ENCODE assay signal across 1 cellular context in the genomic region with DNA sequence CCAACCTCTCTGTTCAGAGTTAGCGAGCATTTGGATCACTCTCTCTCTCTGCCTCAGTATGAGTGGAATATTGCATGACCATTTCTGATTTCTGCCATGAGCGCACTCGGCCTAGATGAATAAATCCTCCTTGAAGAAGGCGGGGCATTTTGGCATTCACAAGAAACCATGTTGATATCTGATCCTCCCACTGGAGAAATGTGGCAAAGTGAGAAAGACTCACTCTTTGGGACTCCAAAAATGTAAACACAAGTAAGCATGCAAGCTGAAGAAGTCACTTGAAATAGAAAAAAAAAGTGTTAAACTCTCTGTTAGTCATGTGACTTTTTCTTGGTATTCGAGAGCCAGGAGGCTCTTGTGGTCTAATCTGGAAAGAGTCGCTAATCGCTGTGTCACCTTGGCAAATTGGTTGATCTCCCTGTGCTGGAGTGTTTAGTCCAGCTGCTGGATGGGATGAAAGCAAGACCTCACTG.
TF ChIP-seq lines count a peak whose summit lies in the region.

No MANE protein-coding gene starts in this region.

TF ChIP-seq in HepG2, 621 proteins besides CTCF, POLR2A, EP300 and RAD21 (continued from another document):
- TF ChIP-seq, protein P1, sequence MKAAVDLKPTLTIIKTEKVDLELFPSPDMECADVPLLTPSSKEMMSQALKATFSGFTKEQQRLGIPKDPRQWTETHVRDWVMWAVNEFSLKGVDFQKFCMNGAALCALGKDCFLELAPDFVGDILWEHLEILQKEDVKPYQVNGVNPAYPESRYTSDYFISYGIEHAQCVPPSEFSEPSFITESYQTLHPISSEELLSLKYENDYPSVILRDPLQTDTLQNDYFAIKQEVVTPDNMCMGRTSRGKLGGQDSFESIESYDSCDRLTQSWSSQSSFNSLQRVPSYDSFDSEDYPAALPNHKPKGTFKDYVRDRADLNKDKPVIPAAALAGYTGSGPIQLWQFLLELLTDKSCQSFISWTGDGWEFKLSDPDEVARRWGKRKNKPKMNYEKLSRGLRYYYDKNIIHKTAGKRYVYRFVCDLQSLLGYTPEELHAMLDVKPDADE (CRISPR knock-in tag; IDR thresholded peaks at IDR 0.05): no peak
- no peak for TF ChIP-seq ETV5 (CRISPR knock-in tag; IDR thresholded peaks at IDR 0.05; ENCODE audit: borderline replicate concordance)
- TF ChIP-seq ZNF749 (CRISPR knock-in tag; IDR thresholded peaks at IDR 0.05; ENCODE audit: borderline replicate concordance): no peak
- TF ChIP-seq ZNF260 (CRISPR knock-in tag; IDR thresholded peaks at IDR 0.05; ENCODE audit: borderline replicate concordance, low read depth): no peak
- TF ChIP-seq FOXP1 (IDR thresholded peaks at IDR 0.05): no peak
- TF ChIP-seq FOXP1 (CRISPR knock-in tag; IDR thresholded peaks at IDR 0.05): no peak
